In genomic region chr12:53624956-53625355, GRCh38 we compare ENCODE assay signal across 8 cellular contexts. TPM values are rescaled to one million over a fixed set of nuclear protein-coding genes. Genes with fewer than 3 reads are reported as not detected.
A peak's percentile ranks its signal among the peaks of the same experiment; 100 is the strongest.
DNase-seq lines count a peak whose midpoint lies in the region; ATAC-seq and TF ChIP-seq lines count a peak whose summit lies in the region.

No MANE protein-coding gene starts in this region.

- peak overlapping the region; percentile 93 for H3K4me3 ChIP-seq in WI38 (ENCODE audit: low read depth, low read length)
- H3K4me3 ChIP-seq in gastroesophageal sphincter: peak overlapping the region; percentile 48 to 69
- peak overlapping the region; percentile 44 to 61 (median 58) for H3K4me3 ChIP-seq in skin epidermis

- H3K4me1 ChIP-seq in gastroesophageal sphincter: peaks cover 0 to 60% (median 11%) of the 10 kb centered on the region in 3 donors

- no peak for TF ChIP-seq EP300 in gastroesophageal sphincter (IDR thresholded peaks at IDR 0.05)

- ATAC-seq in gastroesophageal sphincter (no peak), HG03520 (IDR thresholded peaks at IDR 0.05; ENCODE audit: unreplicated experiment) (no peak)

- H3K9me3 ChIP-seq in gastroesophageal sphincter: no peaks in the 10 kb centered on the region

- WGBS in gastroesophageal sphincter (ENCODE audit: low coverage in 1 of 2), 2 donors: 14 to 52% methylated on average over 2 to 4 of the region's 4 CpGs

- no peak for TF ChIP-seq POLR2A in gastroesophageal sphincter (IDR thresholded peaks at IDR 0.05)

- H3K27ac ChIP-seq in gastroesophageal sphincter (peak overlapping the region; percentile 82 to 90 (median 89)), skin epidermis (peak overlapping the region in 20 of 21 experiments; percentile 8 to 99 (median 96))

- DNase-seq in HCEC 1CT (peak; percentile 6), epidermal melanocyte (ENCODE audit: insufficient read length, low spot score) (no peak), NCI-H510A (lab: John Stamatoyannopoulos, UW) (no peak), SW480 (ENCODE audit: low spot score) (no peak)

- no peak for TF ChIP-seq CTCF in WI38 (IDR thresholded peaks at IDR 0.05; ENCODE audit: low read depth, low read length)
- no peak for TF ChIP-seq CTCF in gastroesophageal sphincter (IDR thresholded peaks at IDR 0.05)

- H3K36me3 ChIP-seq in gastroesophageal sphincter: no peaks in the 10 kb centered on the region

- no peaks in the 10 kb centered on the region for H3K27me3 ChIP-seq in gastroesophageal sphincter

RNA-seq across cellular contexts. Expression of gene ATF7, which starts 1.2 kb away (rescaled TPM):
- total RNA-seq in gastroesophageal sphincter: 10 to 100 TPM; 26.7 to 54.9 (median 33.3) TPM

RNA-seq across cellular contexts. Expression of gene ATP5MC2, which starts 50.9 kb away (rescaled TPM):
- total RNA-seq in gastroesophageal sphincter: 100 to 1,000 TPM; 197 to 324 (median 245) TPM
